In genomic region chr10:30392564-30392990, GRCh38 we compare ENCODE assay signal across 9 cellular contexts. TPM values are rescaled to one million over a fixed set of nuclear protein-coding genes. Genes with fewer than 3 reads are reported as not detected.
DNase-seq lines count a peak whose midpoint lies in the region; ATAC-seq, FAIRE-seq and TF ChIP-seq lines count a peak whose summit lies in the region.
"Had no signal": no experiment of that assay in that cellular context is flagged by ENCODE, and none has a peak within 500 bp of the region (broad histone marks: within the 10 kb centered on the region; RNA-seq: fewer than 3 reads in every experiment).

No MANE protein-coding gene starts in this region.

- H3K27me3 Mint-ChIP-seq in activated naive CD8-positive, alpha-beta T cell treated with anti-CD3 and anti-CD28 coated beads for 36 hours: peaks cover 17% of the 10 kb centered on the region

- no peak overlapping the region for H3K27ac Mint-ChIP-seq in activated naive CD8-positive, alpha-beta T cell treated with anti-CD3 and anti-CD28 coated beads for 36 hours

- H3K4me2 ChIP-seq in DOHH2 (ENCODE audit: low read length) (no peak overlapping the region), SU-DHL-6 (ENCODE audit: low read depth, low read length, poor library complexity, severe bottlenecking) (no peak overlapping the region)

- H3K4me3 ChIP-seq in DOHH2 (ENCODE audit: low read length): no peak overlapping the region
- no peak overlapping the region for H3K4me3 ChIP-seq in SU-DHL-6 (ENCODE audit: insufficient read depth, low read length, poor library complexity, severe bottlenecking)
- no peak overlapping the region for H3K4me3 ChIP-seq in prostate gland

- 12% methylated on average over 16 of the region's 17 CpGs for WGBS in prostate gland

- H3K9me3 ChIP-seq in DOHH2 (ENCODE audit: control insufficient read depth, insufficient read depth, low read length) (no peaks in the 10 kb centered on the region), SU-DHL-6 (ENCODE audit: insufficient read depth, low read length) (no peaks in the 10 kb centered on the region), prostate gland (no peaks in the 10 kb centered on the region)

- intact Hi-C loops in cardiac septum (cut with DNase I): loop anchor here (2.0 kb wide), 2 partner anchors 144 to 198 kb away; no protein-coding TSS in a partner anchor
- intact Hi-C loops in prostate gland (cut with DNase I): loop anchor here (2.0 to 5.0 kb wide), 2 partner anchors 145 to 198 kb away; no protein-coding TSS in a partner anchor

- H4K20me1 ChIP-seq in DOHH2 (ENCODE audit: control insufficient read depth, insufficient read depth, low read depth, low read length) (no peaks in the 10 kb centered on the region), SU-DHL-6 (ENCODE audit: low read depth, low read length) (no peaks in the 10 kb centered on the region)

- H3K79me2 ChIP-seq in DOHH2 (ENCODE audit: control insufficient read depth, low read length) (no peaks in the 10 kb centered on the region), SU-DHL-6 (ENCODE audit: insufficient read depth, low read length) (no peaks in the 10 kb centered on the region)

- H3K36me3 ChIP-seq in DOHH2 (ENCODE audit: control insufficient read depth, low read length): no peaks in the 10 kb centered on the region
- no peaks in the 10 kb centered on the region for H3K36me3 ChIP-seq in SU-DHL-6 (ENCODE audit: low read length)
- no peaks in the 10 kb centered on the region for H3K36me3 ChIP-seq in prostate gland

- H2AFZ ChIP-seq in SU-DHL-6 (ENCODE audit: low read depth, low read length, severe bottlenecking): no peak overlapping the region

- H3K4me1 Mint-ChIP-seq in activated naive CD8-positive, alpha-beta T cell treated with anti-CD3 and anti-CD28 coated beads for 36 hours: peaks cover 3% of the 10 kb centered on the region

- H3K4me1 ChIP-seq in DOHH2 (ENCODE audit: control insufficient read depth, low read length) (no peaks in the 10 kb centered on the region), prostate gland (replicated peaks) (no peaks in the 10 kb centered on the region)

- no peak overlapping the region for H3K27ac ChIP-seq in DOHH2 (ENCODE audit: low read depth, low read length)
- H3K27ac ChIP-seq in SU-DHL-6 (ENCODE audit: low read depth, low read length): no peak overlapping the region
- H3K27ac ChIP-seq in prostate gland: no peak overlapping the region
- H3K27ac ChIP-seq: epithelial cell of prostate had no signal

- H3K4me3 Mint-ChIP-seq in activated naive CD8-positive, alpha-beta T cell treated with anti-CD3 and anti-CD28 coated beads for 36 hours: no peak overlapping the region

- ATAC-seq in GM21786 (IDR thresholded peaks at IDR 0.05; ENCODE audit: unreplicated experiment): peak; percentile 89

- FAIRE-seq in urothelium cell line (lab: Jason Lieb, UNC): peak; percentile 92

- DNase-seq in LHCN-M2 (ENCODE audit: low read depth): peak; percentile 35
- peak; percentile 68 for DNase-seq in activated naive CD8-positive, alpha-beta T cell treated with anti-CD3 and anti-CD28 coated beads for 36 hours
- DNase-seq in cardiac septum (ENCODE audit: low spot score): peak; percentile 93
- DNase-seq in prostate gland (ENCODE audit: low spot score): peak; percentile 55
- DNase-seq in urothelium cell line (ENCODE audit: low spot score): peak; percentile 84

- TF ChIP-seq CTCF in DOHH2 (IDR thresholded peaks at IDR 0.05; ENCODE audit: low read depth, low read length, poor library complexity, severe bottlenecking): peak; percentile 91
- peak; percentile 62 for TF ChIP-seq CTCF in SU-DHL-6 (IDR thresholded peaks at IDR 0.05; ENCODE audit: insufficient read depth, low read length, poor library complexity, severe bottlenecking)
- TF ChIP-seq CTCF in prostate gland (IDR thresholded peaks at IDR 0.05): peak; percentile 63 to 82 (median 80)

- H3K9me2 ChIP-seq in DOHH2 (replicated peaks; ENCODE audit: control insufficient read depth, low read length): no peaks in the 10 kb centered on the region
- no peaks in the 10 kb centered on the region for H3K9me2 ChIP-seq in SU-DHL-6 (replicated peaks; ENCODE audit: insufficient read depth, low read length)

- no peak for TF ChIP-seq POLR2A in prostate gland (IDR thresholded peaks at IDR 0.05)

- no peaks in the 10 kb centered on the region; the same call in 1 of the 2 replicates for H3F3A ChIP-seq in DOHH2 (ENCODE audit: control insufficient read depth, insufficient read depth)
- H3F3A ChIP-seq in SU-DHL-6 (ENCODE audit: insufficient read depth): no peaks in the 10 kb centered on the region

- no peaks in the 10 kb centered on the region for H3K9me3 Mint-ChIP-seq in activated naive CD8-positive, alpha-beta T cell treated with anti-CD3 and anti-CD28 coated beads for 36 hours

- no peak overlapping the region for H3K9ac ChIP-seq in SU-DHL-6 (ENCODE audit: low read length)

- no peaks in the 10 kb centered on the region for H3K36me3 Mint-ChIP-seq in activated naive CD8-positive, alpha-beta T cell treated with anti-CD3 and anti-CD28 coated beads for 36 hours

- peaks cover 14% of the 10 kb centered on the region for H3K27me3 ChIP-seq in DOHH2 (ENCODE audit: control insufficient read depth, low read length)
- no peaks in the 10 kb centered on the region; the same call in 1 of the 2 replicates for H3K27me3 ChIP-seq in SU-DHL-6 (ENCODE audit: low read length)
- no peaks in the 10 kb centered on the region for H3K27me3 ChIP-seq in prostate gland (replicated peaks; ENCODE audit: insufficient read depth)

RNA-seq across cellular contexts. Expression of gene MAP3K8, which starts 41.4 kb away (rescaled TPM):
- total RNA-seq in LHCN-M2 (2014; rRNA removed) (0.40 and 1.7 TPM in 2 replicates), cardiac septum (6.1 TPM), prostate gland (10 to 100 TPM in 1 of 2 donors, 1 to 10 TPM in 1; 4.7 to 12.2 TPM)
- polyA plus RNA-seq in LHCN-M2 (2012): 1.8 TPM
- total RNA-seq in activated naive CD8-positive, alpha-beta T cell treated with anti-CD3 and anti-CD28 coated beads for 36 hours: 10 to 100 TPM; 18.0 to 18.5 TPM

RNA-seq across cellular contexts. Expression of gene MTPAP, which starts 43.5 kb away (rescaled TPM):
- total RNA-seq in LHCN-M2 (2014; rRNA removed) (11.6 and 13.8 TPM in 2 replicates), cardiac septum (22.7 TPM), prostate gland (10 to 100 TPM; 13.9 to 22.8 TPM)
- polyA plus RNA-seq in LHCN-M2 (2012): 4.6 TPM
- 10 to 100 TPM; 43.9 to 47.6 TPM for total RNA-seq in activated naive CD8-positive, alpha-beta T cell treated with anti-CD3 and anti-CD28 coated beads for 36 hours

Comparison
In these comparisons a context has a peak if more than half of its experiments do, and no peak if none do; other contexts are left out.
1. DNase-seq: peak in every context shown above with its lines; median percentile 93 in cardiac septum; 84 in urothelium cell line; 68 in activated naive CD8-positive, alpha-beta T cell treated with anti-CD3 and anti-CD28 coated beads for 36 hours; 55 in prostate gland; 35 in LHCN-M2.